Comparison of ENCODE assay signal across 1 cellular context in genomic region chr15:41566121-41566885, GRCh38.
A peak's percentile ranks its signal among the peaks of the same experiment; 100 is the strongest.
TF ChIP-seq lines count a peak whose summit lies in the region.

No MANE protein-coding gene starts in this region.

TF ChIP-seq in HepG2, 621 proteins besides CTCF, POLR2A, EP300 and RAD21:
- no peak for TF ChIP-seq DMTF1 (CRISPR knock-in tag; IDR thresholded peaks at IDR 0.05)
- TF ChIP-seq ZNF281 (CRISPR knock-in tag; IDR thresholded peaks at IDR 0.05; ENCODE audit: borderline replicate concordance): peak; percentile 36; the same call in 1 of the 2 replicates
